16 cellular contexts compared by ENCODE assay signal in the genomic region with DNA sequence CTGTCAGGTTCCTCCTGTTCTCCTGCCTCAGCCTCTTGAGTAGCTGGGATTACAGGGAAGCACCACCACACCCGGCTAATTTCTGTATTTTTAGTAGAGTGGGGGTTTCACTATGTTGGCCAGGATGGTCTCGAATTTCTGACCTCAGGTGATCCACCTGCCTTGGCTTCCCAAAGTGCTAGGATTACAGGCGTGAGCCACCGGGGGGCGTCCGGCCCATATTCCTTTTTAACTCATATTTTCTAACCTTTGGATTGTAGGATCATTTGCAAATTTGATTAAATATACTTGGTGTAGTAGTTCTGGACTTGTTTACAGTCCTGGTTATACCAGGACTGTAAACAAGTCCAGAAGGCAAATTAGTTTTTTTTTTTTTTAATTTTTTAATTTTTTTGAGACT. TPM values are rescaled to one million over a fixed set of nuclear protein-coding genes. Genes with fewer than 3 reads are reported as not detected.
A peak's percentile ranks its signal among the peaks of the same experiment; 100 is the strongest.
DNase-seq lines count a peak whose midpoint lies in the region; FAIRE-seq and TF ChIP-seq lines count a peak whose summit lies in the region.
"Had no signal": no experiment of that assay in that cellular context is flagged by ENCODE, and none has a peak within 500 bp of the region (broad histone marks: within the 10 kb centered on the region; RNA-seq: fewer than 3 reads in every experiment).

No MANE protein-coding gene starts in this region.

- H3K36me3 Mint-ChIP-seq in HFFc6 (ENCODE audit: low read depth): peaks cover 18% of the 10 kb centered on the region

- H3K4me1 ChIP-seq in keratinocyte (ENCODE audit: control insufficient read depth, extremely low read depth, insufficient read depth, low read length) (peaks cover 11% of the 10 kb centered on the region), prostate gland (replicated peaks) (no peaks in the 10 kb centered on the region), kidney (ENCODE audit: control insufficient read depth in 1 of 2, insufficient read depth in 1 of 2, low read depth in 1 of 2, low read length in 2 of 2) (peaks cover 4 to 8% of the 10 kb centered on the region in 2 donors)

- no peak overlapping the region for H3K27ac Mint-ChIP-seq in HFFc6

- no peaks in the 10 kb centered on the region; the same call in 1 of the 2 replicates for H3K27me3 Mint-ChIP-seq in HFFc6 (ENCODE audit: insufficient read depth)

- H3K4me3 ChIP-seq in astrocyte of the cerebellum (ENCODE audit: low read depth, low read length): no peak overlapping the region
- no peak overlapping the region for H3K4me3 ChIP-seq in keratinocyte (ENCODE audit: control insufficient read depth in 2 of 3, extremely low read depth in 1 of 3, insufficient read depth in 2 of 3, low read depth in 1 of 3, low read length in 3 of 3)
- H3K4me3 ChIP-seq in prostate gland: no peak overlapping the region
- no peak overlapping the region for H3K4me3 ChIP-seq in kidney (ENCODE audit: low read length in 2 of 2)
- H3K4me3 ChIP-seq: heart right ventricle had no signal

- no peaks in the 10 kb centered on the region for H3K9me3 Mint-ChIP-seq in HFFc6

- TF ChIP-seq CTCF in D721Med (IDR thresholded peaks at IDR 0.05; ENCODE audit: insufficient read depth, missing control alignments): peak; percentile 8
- peak; percentile 57 for TF ChIP-seq CTCF in HFFc6 (IDR thresholded peaks at IDR 0.05)
- peak; percentile 28 for TF ChIP-seq CTCF in astrocyte of the cerebellum (IDR thresholded peaks at IDR 0.05; ENCODE audit: low read depth, low read length, missing control alignments)
- peak; percentile 13 to 25 (median 24) for TF ChIP-seq CTCF in keratinocyte (optimal IDR thresholded peaks at IDR 0.05 in 1 of 3, IDR thresholded peaks at IDR 0.05 in 1 of 3, conservative IDR thresholded peaks at IDR 0.05 in 1 of 3; ENCODE audit: extremely low read depth in 1 of 3, insufficient read depth in 2 of 3, low read length in 3 of 3)
- no peak for TF ChIP-seq CTCF in prostate gland (IDR thresholded peaks at IDR 0.05)
- TF ChIP-seq CTCF in kidney (IDR thresholded peaks at IDR 0.05; ENCODE audit: borderline replicate concordance, extremely low read depth, insufficient read depth): no peak

- H3K36me3 ChIP-seq in keratinocyte (ENCODE audit: control insufficient read depth in 2 of 2, extremely low read depth in 1 of 2, insufficient read depth in 2 of 2, low read length in 2 of 2) (peaks cover 0 to 7% of the 10 kb centered on the region in 2 experiments), prostate gland (no peaks in the 10 kb centered on the region), kidney (ENCODE audit: control insufficient read depth in 1 of 2, insufficient read depth in 2 of 2, low read length in 2 of 2) (peaks cover 0 to 5% of the 10 kb centered on the region in 2 donors)

- peaks cover 92% of the 10 kb centered on the region for H3K79me2 ChIP-seq in keratinocyte (ENCODE audit: control insufficient read depth, insufficient read depth, low read length)

- H3K27ac ChIP-seq in keratinocyte (ENCODE audit: control insufficient read depth, insufficient read depth, low read length) (no peak overlapping the region), prostate gland (no peak overlapping the region), kidney (ENCODE audit: low read depth in 2 of 2, low read length in 2 of 2) (no peak overlapping the region), caudate nucleus (ENCODE audit: low read depth, low read length) (no peak overlapping the region)
- H3K27ac ChIP-seq: heart right ventricle had no signal

- 93% methylated on average over 6 of the region's 6 CpGs for WGBS in prostate gland

- peaks cover 4% of the 10 kb centered on the region for H3K9me1 ChIP-seq in keratinocyte (ENCODE audit: control insufficient read depth, extremely low read depth, insufficient read depth, low read length)

- no peak overlapping the region for H3K4me3 Mint-ChIP-seq in HFFc6

- peaks cover 25% of the 10 kb centered on the region for H4K20me1 ChIP-seq in keratinocyte (ENCODE audit: control insufficient read depth, extremely low read depth, insufficient read depth, low read length)

- H3K9me3 ChIP-seq in keratinocyte (ENCODE audit: control insufficient read depth, low read depth, low read length) (no peaks in the 10 kb centered on the region), prostate gland (no peaks in the 10 kb centered on the region), kidney (ENCODE audit: control insufficient read depth in 1 of 2, low read length in 2 of 2) (no peaks in the 10 kb centered on the region)
- H3K9me3 ChIP-seq: heart right ventricle had no signal

- no peaks in the 10 kb centered on the region for H3K27me3 ChIP-seq in keratinocyte (ENCODE audit: control insufficient read depth, extremely low read depth, insufficient read depth, low read length)
- H3K27me3 ChIP-seq in prostate gland (replicated peaks; ENCODE audit: insufficient read depth): no peaks in the 10 kb centered on the region
- H3K27me3 ChIP-seq: heart right ventricle had no signal

- DNase-seq in D721Med (ENCODE audit: insufficient read length, low spot score) (no peak), HFFc6 (no peak), astrocyte of the cerebellum (ENCODE audit: low read depth) (no peak), keratinocyte (ENCODE audit: low read depth, low spot score) (no peak), prostate gland (ENCODE audit: low spot score) (no peak), kidney (no peak), caudate nucleus (lab: John Stamatoyannopoulos, UW) (no peak)
- no peak for DNase-seq in NK-92 treated with Interleukin-12 subunit alpha and Interleukin-12 subunit beta, amount 100 ng/mL, for 24 hours (lab: John Stamatoyannopoulos, UW)
- DNase-seq: activated CD4-positive, alpha-beta T cell treated with anti-CD3 and anti-CD28 coated beads for 1 hour; activated CD8-positive, alpha-beta memory T cell treated with anti-CD3 and anti-CD28 coated beads, Interleukin-2, amount 50 U/mL, for 48 hours; activated naive CD4-positive, alpha-beta T cell treated with anti-CD3 and anti-CD28 coated beads, Interleukin-2, amount 50 U/mL, for 16 hours; C1 segment of cervical spinal cord; EL; heart right ventricle; left cardiac atrium had no signal

- no peak overlapping the region for H2AFZ ChIP-seq in keratinocyte (ENCODE audit: control insufficient read depth, low read length)

- intact Hi-C loops in prostate gland (cut with DNase I): no loop called here
- intact Hi-C loops in kidney (cut with DNase I): no loop called here

- dilution Hi-C loops in keratinocyte (cut with MboI; ENCODE audit: extremely low pct_ligation_motif_present, low sequenced_read_pairs): no loop called here

- FAIRE-seq in D721Med (lab: Jason Lieb, UNC) (no peak), keratinocyte (lab: Jason Lieb, UNC) (no peak), kidney (lab: Jason Lieb, UNC) (no peak)
- FAIRE-seq: GM18507 had no signal

- in situ Hi-C loops in astrocyte of the cerebellum (cut with HindIII; ENCODE audit: low sequenced_read_pairs): no loop called here

- H3K9ac ChIP-seq in keratinocyte (ENCODE audit: control insufficient read depth, extremely low read depth, insufficient read depth, low read length): no peak overlapping the region
- H3K9ac ChIP-seq in kidney (ENCODE audit: low read length in 2 of 2): no peak overlapping the region

- H3K4me1 Mint-ChIP-seq in HFFc6 (ENCODE audit: low read depth): peaks cover 31% of the 10 kb centered on the region

- TF ChIP-seq POLR2A in prostate gland (IDR thresholded peaks at IDR 0.05): no peak

- H3K4me2 ChIP-seq in keratinocyte (ENCODE audit: control insufficient read depth, extremely low read depth, insufficient read depth, low read depth, low read length): no peak overlapping the region

RNA-seq across cellular contexts. Expression of gene TCERG1, which starts 4.3 kb away (rescaled TPM):
- total RNA-seq in HFFc6 (2021; fragmentation: NEBNext Ultra II Directional; extraction: Animal tissue kit (Norgen Biotek cat#: 25700)): 10 to 100 TPM; 37.4 to 57.4 (median 49.6) TPM
- 48.2 to 71.6 TPM (median 51.8 TPM) in 3 replicates for polyA plus RNA-seq in keratinocyte
- polyA plus RNA-seq in keratinocyte (2011; ENCODE audit: low read depth): 218 TPM
- 24.1 and 37.7 TPM in 2 replicates for polyA plus RNA-seq in keratinocyte (2011; cell fraction: cytosol; rRNA removed)
- polyA plus RNA-seq in keratinocyte (2011; cell fraction: nucleus; rRNA removed): 115 and 129 TPM in 2 replicates
- polyA plus RNA-seq in keratinocyte (2012; ENCODE audit: low replicate concordance): 35.2 and 35.7 TPM in 2 replicates
- 74.3 to 163 TPM (median 117 TPM) in 3 replicates for polyA minus RNA-seq in keratinocyte
- polyA minus RNA-seq in keratinocyte (2011; cell fraction: cytosol; rRNA and poly(A)+ RNA removed): 21.9 TPM
- 63.9 and 104 TPM in 2 replicates for polyA minus RNA-seq in keratinocyte (2011; cell fraction: nucleus; rRNA and poly(A)+ RNA removed)
- total RNA-seq in prostate gland: 10 to 100 TPM; 41.4 to 83.0 TPM
- total RNA-seq in kidney: 48.6 TPM
- 16.7 TPM for polyA plus RNA-seq in kidney (ENCODE audit: insufficient read depth, low read depth, low replicate concordance)

Comparison
In these comparisons a context has a peak if more than half of its experiments do, and no peak if none do; other contexts are left out.
1. CTCF ChIP-seq: peak in D721Med (single experiment), HFFc6 (single experiment), astrocyte of the cerebellum (single experiment) and keratinocyte (3 of 3); none in prostate gland (0 of 4) and kidney (single experiment).